In genomic region chr13:70923863-70924752, GRCh38 we compare ENCODE assay signal across 9 cellular contexts.
"Had no signal": no experiment of that assay in that cellular context is flagged by ENCODE, and none has a peak within 500 bp of the region (broad histone marks: within the 10 kb centered on the region; RNA-seq: fewer than 3 reads in every experiment).

No MANE protein-coding gene starts in this region.

- H3K27me3 ChIP-seq: tibial nerve had no signal

- H3K4me3 ChIP-seq: tibial nerve had no signal

- DNase-seq: activated CD4-positive, alpha-beta T cell treated with anti-CD3 and anti-CD28 coated beads for 1 hour; activated CD4-positive, alpha-beta T cell treated with anti-CD3 and anti-CD28 coated beads, Interleukin-2, amount 50 U/mL, for 48 hours; activated CD8-positive, alpha-beta memory T cell treated with anti-CD3 and anti-CD28 coated beads, Interleukin-2, amount 10 ng/mL, durations not matched to agents 7 days and 5 days; activated naive CD4-positive, alpha-beta T cell; activated T-cell treated with anti-CD3 and anti-CD28 coated beads, Interleukin-2, amount 50 U/mL, for 4 hours; cerebellar nuclear complex had no signal

- H3K36me3 ChIP-seq: tibial nerve had no signal

- ATAC-seq: activated CD8-positive, alpha-beta memory T cell treated with anti-CD3 and anti-CD28 coated beads, Interleukin-2, amount 10 ng/mL, durations not matched to agents 7 days and 5 days; activated T-cell treated with anti-CD3 and anti-CD28 coated beads, Interleukin-2, amount 50 U/mL, for 4 hours; left lobe of liver had no signal

- H3K27me3 Mint-ChIP-seq: activated CD8-positive, alpha-beta memory T cell treated with anti-CD3 and anti-CD28 coated beads, Interleukin-2, amount 10 ng/mL, durations not matched to agents 7 days and 5 days; natural killer cell treated with Interleukin-12 subunit alpha and Interleukin-12 subunit beta and Interleukin-15 and Interleukin-18, amount 100 ng/mL, for 72 hours had no signal

- H3K9me3 ChIP-seq: tibial nerve had no signal

- H3K36me3 Mint-ChIP-seq: activated CD8-positive, alpha-beta memory T cell treated with anti-CD3 and anti-CD28 coated beads, Interleukin-2, amount 10 ng/mL, durations not matched to agents 7 days and 5 days; natural killer cell treated with Interleukin-12 subunit alpha and Interleukin-12 subunit beta and Interleukin-15 and Interleukin-18, amount 100 ng/mL, for 72 hours had no signal

- H3K4me3 Mint-ChIP-seq: activated CD8-positive, alpha-beta memory T cell treated with anti-CD3 and anti-CD28 coated beads, Interleukin-2, amount 10 ng/mL, durations not matched to agents 7 days and 5 days; activated T-cell treated with anti-CD3 and anti-CD28 coated beads, Interleukin-2, amount 50 U/mL, for 4 hours; natural killer cell treated with Interleukin-12 subunit alpha and Interleukin-12 subunit beta and Interleukin-15 and Interleukin-18, amount 100 ng/mL, for 72 hours had no signal

- H3K4me1 ChIP-seq: tibial nerve had no signal

- H3K4me1 Mint-ChIP-seq: activated CD8-positive, alpha-beta memory T cell treated with anti-CD3 and anti-CD28 coated beads, Interleukin-2, amount 10 ng/mL, durations not matched to agents 7 days and 5 days had no signal

- H3K27ac Mint-ChIP-seq: activated CD8-positive, alpha-beta memory T cell treated with anti-CD3 and anti-CD28 coated beads, Interleukin-2, amount 10 ng/mL, durations not matched to agents 7 days and 5 days; natural killer cell treated with Interleukin-12 subunit alpha and Interleukin-12 subunit beta and Interleukin-15 and Interleukin-18, amount 100 ng/mL, for 72 hours had no signal

- H3K27ac ChIP-seq: tibial nerve had no signal
